Comparison of ENCODE assay signal across 24 cellular contexts in genomic region chr1:44154049-44154448, GRCh38. TPM values are rescaled to one million over a fixed set of nuclear protein-coding genes. Genes with fewer than 3 reads are reported as not detected.
DNase-seq lines count a peak whose midpoint lies in the region; ATAC-seq and TF ChIP-seq lines count a peak whose summit lies in the region.
"Had no signal": no experiment of that assay in that cellular context is flagged by ENCODE, and none has a peak within 500 bp of the region (broad histone marks: within the 10 kb centered on the region; RNA-seq: fewer than 3 reads in every experiment).

No MANE protein-coding gene starts in this region.

- H2AFZ ChIP-seq in IMR-90 (replicated peaks; ENCODE audit: low read length, poor library complexity), result no peak overlapping the region

- CTCF ChIA-PET in IMR-90 (lab: Yijun Ruan, JAX), result no interaction called here

- no peak overlapping the region for H3K18ac ChIP-seq in IMR-90 (ENCODE audit: low read depth, low read length)

- H3K9me3 ChIP-seq in IMR-90 (ENCODE audit: control insufficient read depth, insufficient read depth, low read length), result no peaks in the 10 kb centered on the region
- H3K9me3 ChIP-seq: lower lobe of right lung, MG63, pancreas, sigmoid colon, upper lobe of right lung had no signal

- H4K8ac ChIP-seq in IMR-90 (ENCODE audit: low read depth in 2 of 2, low read length in 2 of 2), result no peak overlapping the region

- H2BK5ac ChIP-seq in IMR-90 (ENCODE audit: low read depth, low read length, poor library complexity, severe bottlenecking), result no peak overlapping the region

- no TSS peak for BruUV-seq in IMR-90 (replicated peaks; lab: Mats Ljungman, UMichigan)

- no peak overlapping the region for H3K27ac ChIP-seq in IMR-90 (ENCODE audit: insufficient read depth, low read length)
- H3K27ac ChIP-seq: lower lobe of right lung, pancreas, sigmoid colon, upper lobe of right lung had no signal

- H3K27me3 ChIP-seq in IMR-90 (ENCODE audit: control insufficient read depth, insufficient read depth, low read length), result peaks cover 5% of the 10 kb centered on the region
- H3K27me3 ChIP-seq: MG63, pancreas, sigmoid colon, upper lobe of right lung had no signal

- H2BK15ac ChIP-seq in IMR-90 (ENCODE audit: low read depth, low read length), result no peak overlapping the region

- no peak for ATAC-seq in IMR-90 (ENCODE audit: low read depth)
- ATAC-seq: activated CD4-positive, CD25-positive, alpha-beta regulatory T cell treated with anti-CD3 and anti-CD28 coated beads, Interleukin-2, amount 50 U/mL, for 24 hours; lower lobe of right lung; upper lobe of right lung had no signal

- no peak for TF ChIP-seq RAD21 in IMR-90 (IDR thresholded peaks at IDR 0.05; ENCODE audit: low read length)

- H3K23ac ChIP-seq in IMR-90 (ENCODE audit: low read depth, low read length), result no peak overlapping the region

- H4K20me1 ChIP-seq in IMR-90 (ENCODE audit: insufficient read depth, low read length), result no peaks in the 10 kb centered on the region

- POLR2A ChIA-PET in IMR-90 (lab: Charles Lee; ENCODE audit: unreplicated experiment), result interaction anchor here (0.6 kb wide), 1 partner anchor 17 kb away, joined by 5 read pairs; no protein-coding TSS in a partner anchor

- dilution Hi-C loops in IMR-90 (cut with HindIII; ENCODE audit: low sequenced_read_pairs, unreplicated experiment), result no loop called here

- H4K91ac ChIP-seq in IMR-90 (ENCODE audit: insufficient read depth, low read depth, low read length), result no peak overlapping the region

- in situ Hi-C loops in IMR-90 (cut with MboI; ENCODE audit: low sequenced_read_pairs), result no loop called here

- no peak overlapping the region for H3K56ac ChIP-seq in IMR-90 (ENCODE audit: extremely low read depth, insufficient read depth, low read length)

- H4K5ac ChIP-seq in IMR-90 (ENCODE audit: low read depth, low read length), result no peak overlapping the region

- DNase-seq in EH (ENCODE audit: low read depth) (peak; percentile 29), IMR-90 (no peak), SW480 (ENCODE audit: low spot score) (peak; percentile 31), foreskin fibroblast (peak; percentile 2 to 45), NCI-H1694 (lab: John Stamatoyannopoulos, UW) (no peak), NOMO-1 treated with dmso at 0.1 percent for 144 hours (lab: John Stamatoyannopoulos, UW; ENCODE audit: unreplicated experiment) (no peak), NCI-H526 treated with DMSO at 0.1 percent for 48 hours (lab: John Stamatoyannopoulos, UW) (no peak)
- no peak for DNase-seq in effector CD4-positive, alpha-beta T cell
- DNase-seq: activated naive CD8-positive, alpha-beta T cell treated with anti-CD3 and anti-CD28 coated beads for 36 hours; CD8-positive, alpha-beta memory T cell; lower lobe of right lung; MG63; NCI-H187 treated with DMSO at 0.1 percent for 48 hours; NCI-H526; OCI-M1; pancreas; sigmoid colon; upper lobe of right lung had no signal

- H3K4me3 ChIP-seq in IMR-90 (ENCODE audit: insufficient read depth, low read depth, low read length), result no peak overlapping the region
- H3K4me3 ChIP-seq in foreskin fibroblast (ENCODE audit: low read depth in 1 of 2, low read length in 2 of 2), result no peak overlapping the region
- H3K4me3 ChIP-seq: lower lobe of right lung, MG63, pancreas, sigmoid colon, upper lobe of right lung had no signal

- no peak overlapping the region for H2AK9ac ChIP-seq in IMR-90 (replicated peaks; ENCODE audit: low read depth, low read length, poor library complexity)

- no peak overlapping the region for H2AK5ac ChIP-seq in IMR-90 (ENCODE audit: low read depth, low read length)

- H2BK20ac ChIP-seq in IMR-90 (ENCODE audit: low read depth, low read length), result no peak overlapping the region

- H2BK120ac ChIP-seq in IMR-90 (ENCODE audit: low read depth, low read length), result no peak overlapping the region

- no peaks in the 10 kb centered on the region for H3K4me1 ChIP-seq in IMR-90 (ENCODE audit: control insufficient read depth, insufficient read depth, low read length)
- H3K4me1 ChIP-seq: lower lobe of right lung, pancreas, upper lobe of right lung had no signal

- no peak overlapping the region for H3K9ac ChIP-seq in IMR-90 (ENCODE audit: low read depth, low read length)

- H3K4ac ChIP-seq in IMR-90 (ENCODE audit: low read depth, low read length), result no peak overlapping the region

- no peak for TF ChIP-seq POLR2A in IMR-90 (IDR thresholded peaks at IDR 0.05; ENCODE audit: low read depth, low read length)

- WGBS in IMR-90 (ENCODE audit: extremely low coverage in 2 of 2, insufficient read length in 1 of 2), 2 experiments, result no CpG with 5 or more reads among the region's 3 CpGs

- intact Hi-C loops in IMR-90 (cut with micrococcal nuclease), result no loop called here

- no peak overlapping the region for H3K14ac ChIP-seq in IMR-90 (replicated peaks; ENCODE audit: low read depth, low read length)

- no peaks in the 10 kb centered on the region for H3K36me3 ChIP-seq in IMR-90 (ENCODE audit: control insufficient read depth, insufficient read depth, low read length)
- H3K36me3 ChIP-seq: lower lobe of right lung, MG63, pancreas, sigmoid colon, upper lobe of right lung had no signal

- TF ChIP-seq CTCF in IMR-90 (conservative IDR thresholded peaks at IDR 0.05; ENCODE audit: low read depth, low read length) (no peak), foreskin fibroblast (IDR thresholded peaks at IDR 0.05; ENCODE audit: low read depth, low read length) (no peak)

- H3K4me2 ChIP-seq in IMR-90 (ENCODE audit: low read depth, low read length), result no peak overlapping the region

- H3K9me1 ChIP-seq in IMR-90 (ENCODE audit: insufficient read depth, low read length), result no peaks in the 10 kb centered on the region

- H3K79me1 ChIP-seq in IMR-90 (ENCODE audit: low read depth in 1 of 2, low read length in 2 of 2), result no peaks in the 10 kb centered on the region

TF ChIP-seq in IMR-90, 13 proteins besides CTCF, POLR2A, EP300 and RAD21:
- TF ChIP-seq SMC3 (IDR thresholded peaks at IDR 0.05; ENCODE audit: low read depth, low read length) (no peak), RCOR1 (IDR thresholded peaks at IDR 0.05; ENCODE audit: insufficient replicate concordance, low read length) (no peak), MAZ (IDR thresholded peaks at IDR 0.05; ENCODE audit: borderline replicate concordance, low read depth, low read length) (no peak), CEBPB (IDR thresholded peaks at IDR 0.05; ENCODE audit: low read depth, low read length) (peak; percentile 75)

RNA-seq across cellular contexts. Expression of gene KLF18, which starts 12.6 kb away (rescaled TPM):
- not detected in 2 replicates for total RNA-seq in IMR-90 (2012; rRNA removed)
- polyA plus RNA-seq in IMR-90 (2012; rRNA removed), result not detected in 2 replicates
- not detected in 2 replicates for polyA plus RNA-seq in IMR-90 (2012; cell fraction: cytosol; rRNA removed)
- not detected in 2 replicates for polyA plus RNA-seq in IMR-90 (2012; cell fraction: nucleus; rRNA removed; ENCODE audit: low replicate concordance)
- total RNA-seq: activated CD8-positive, alpha-beta memory T cell treated with anti-CD3 and anti-CD28 coated beads for 36 hours; activated naive CD8-positive, alpha-beta T cell treated with anti-CD3 and anti-CD28 coated beads for 36 hours; CD8-positive, alpha-beta memory T cell; G401; HT1080; lower lobe of right lung; myocyte; pancreas; sigmoid colon; SK-MEL-5; upper lobe of right lung had no signal
- polyA plus RNA-seq: CD8-positive, alpha-beta memory T cell; pancreas had no signal

RNA-seq across cellular contexts. Expression of gene KLF17, which starts 35.4 kb away (rescaled TPM):
- 0.28 and 0.36 TPM in 2 replicates for total RNA-seq in IMR-90 (2012; rRNA removed)
- polyA plus RNA-seq in IMR-90 (2012; rRNA removed), result 0.14 and 0.17 TPM in 2 replicates
- 0.05 and 0.08 TPM in 2 replicates for polyA plus RNA-seq in IMR-90 (2012; cell fraction: cytosol; rRNA removed)
- 0.16 and 0.32 TPM in 2 replicates for polyA plus RNA-seq in IMR-90 (2012; cell fraction: nucleus; rRNA removed; ENCODE audit: low replicate concordance)
- total RNA-seq: activated CD8-positive, alpha-beta memory T cell treated with anti-CD3 and anti-CD28 coated beads for 36 hours; activated naive CD8-positive, alpha-beta T cell treated with anti-CD3 and anti-CD28 coated beads for 36 hours; CD8-positive, alpha-beta memory T cell; G401; myocyte; SK-MEL-5 had no signal
- polyA plus RNA-seq: CD8-positive, alpha-beta memory T cell; pancreas; sigmoid colon had no signal

RNA-seq across cellular contexts. Expression of gene DMAP1, which starts 59.2 kb away (rescaled TPM):
- total RNA-seq in IMR-90 (2012; rRNA removed), result 18.1 and 22.2 TPM in 2 replicates
- polyA plus RNA-seq in IMR-90 (2012; rRNA removed), result 34.3 and 39.4 TPM in 2 replicates
- polyA plus RNA-seq in IMR-90 (2012; cell fraction: cytosol; rRNA removed), result 30.9 and 49.2 TPM in 2 replicates
- 124 and 135 TPM in 2 replicates for polyA plus RNA-seq in IMR-90 (2012; cell fraction: nucleus; rRNA removed; ENCODE audit: low replicate concordance)

Comparison
In these comparisons a context has a peak if more than half of its experiments do, and no peak if none do; other contexts are left out.
1. DNase-seq: peak in EH (single experiment), SW480 (single experiment) and foreskin fibroblast (2 of 2); none in IMR-90 (single experiment), effector CD4-positive, alpha-beta T cell (single experiment), NCI-H1694 (single experiment), NOMO-1 treated with dmso at 0.1 percent for 144 hours (single experiment) and NCI-H526 treated with DMSO at 0.1 percent for 48 hours (single experiment).